In genomic region chr13:66477816-66478215, GRCh38 we compare ENCODE assay signal across 36 cellular contexts.
"Had no signal": no experiment of that assay in that cellular context is flagged by ENCODE, and none has a peak within 500 bp of the region (broad histone marks: within the 10 kb centered on the region; RNA-seq: fewer than 3 reads in every experiment).

No MANE protein-coding gene starts in this region.

- H3K4me2 ChIP-seq: KMS-11, PC-9 had no signal

- H3K4me1 Mint-ChIP-seq: activated CD4-positive, alpha-beta memory T cell treated with anti-CD3 and anti-CD28 coated beads, Interleukin-2, amount 10 ng/mL, durations not matched to agents 7 days and 5 days; activated CD8-positive, alpha-beta memory T cell treated with anti-CD3 and anti-CD28 coated beads, Interleukin-2, amount 10 ng/mL, durations not matched to agents 7 days and 5 days; activated naive CD4-positive, alpha-beta T cell treated with anti-CD3 and anti-CD28 coated beads, Interleukin-2, amount 50 U/mL, for 24 hours; activated naive CD8-positive, alpha-beta T cell treated with anti-CD3 and anti-CD28 coated beads, Interleukin-2, amount 10 ng/mL, durations not matched to agents 7 days and 5 days; central memory CD8-positive, alpha-beta T cell had no signal

- H3K4me3 ChIP-seq: ascending aorta, cardiac muscle cell, PC-9 had no signal

- H3K27ac ChIP-seq: ascending aorta, cardiac muscle cell, KMS-11, PC-9, RWPE1, WERI-Rb-1 had no signal

- H3K36me3 Mint-ChIP-seq: activated CD8-positive, alpha-beta memory T cell treated with anti-CD3 and anti-CD28 coated beads, Interleukin-2, amount 10 ng/mL, durations not matched to agents 7 days and 5 days; activated naive CD4-positive, alpha-beta T cell treated with anti-CD3 and anti-CD28 coated beads, Interleukin-2, amount 50 U/mL, for 24 hours; activated naive CD8-positive, alpha-beta T cell treated with anti-CD3 and anti-CD28 coated beads, Interleukin-2, amount 10 ng/mL, durations not matched to agents 7 days and 5 days had no signal

- ATAC-seq: activated CD8-positive, alpha-beta memory T cell treated with anti-CD3 and anti-CD28 coated beads, Interleukin-2, amount 10 ng/mL, durations not matched to agents 7 days and 5 days; Right ventricle myocardium inferior; SK-N-SH treated with all-trans-retinoic acid at 6 μM for 48 hours had no signal

- H3K9me3 Mint-ChIP-seq: activated CD4-positive, alpha-beta memory T cell treated with anti-CD3 and anti-CD28 coated beads, Interleukin-2, amount 10 ng/mL, durations not matched to agents 7 days and 5 days; activated naive CD8-positive, alpha-beta T cell treated with anti-CD3 and anti-CD28 coated beads, Interleukin-2, amount 10 ng/mL, durations not matched to agents 7 days and 5 days had no signal

- H3K27ac Mint-ChIP-seq: activated CD4-positive, alpha-beta memory T cell treated with anti-CD3 and anti-CD28 coated beads, Interleukin-2, amount 10 ng/mL, durations not matched to agents 7 days and 5 days; activated CD8-positive, alpha-beta memory T cell treated with anti-CD3 and anti-CD28 coated beads, Interleukin-2, amount 10 ng/mL, durations not matched to agents 7 days and 5 days; activated naive CD4-positive, alpha-beta T cell treated with anti-CD3 and anti-CD28 coated beads, Interleukin-2, amount 50 U/mL, for 24 hours; activated naive CD8-positive, alpha-beta T cell treated with anti-CD3 and anti-CD28 coated beads, Interleukin-2, amount 10 ng/mL, durations not matched to agents 7 days and 5 days had no signal

- H3K27me3 Mint-ChIP-seq: activated CD4-positive, alpha-beta memory T cell treated with anti-CD3 and anti-CD28 coated beads, Interleukin-2, amount 10 ng/mL, durations not matched to agents 7 days and 5 days; activated CD8-positive, alpha-beta memory T cell treated with anti-CD3 and anti-CD28 coated beads, Interleukin-2, amount 10 ng/mL, durations not matched to agents 7 days and 5 days; activated naive CD4-positive, alpha-beta T cell treated with anti-CD3 and anti-CD28 coated beads, Interleukin-2, amount 50 U/mL, for 24 hours; activated naive CD8-positive, alpha-beta T cell treated with anti-CD3 and anti-CD28 coated beads, Interleukin-2, amount 10 ng/mL, durations not matched to agents 7 days and 5 days; central memory CD8-positive, alpha-beta T cell had no signal

- H3K4me1 ChIP-seq: ascending aorta had no signal

- H3K36me3 ChIP-seq: ascending aorta, cardiac muscle cell, WERI-Rb-1 had no signal

- H3K4me3 Mint-ChIP-seq: activated CD4-positive, alpha-beta memory T cell treated with anti-CD3 and anti-CD28 coated beads, Interleukin-2, amount 10 ng/mL, durations not matched to agents 7 days and 5 days; activated CD8-positive, alpha-beta memory T cell treated with anti-CD3 and anti-CD28 coated beads, Interleukin-2, amount 10 ng/mL, durations not matched to agents 7 days and 5 days; activated naive CD4-positive, alpha-beta T cell treated with anti-CD3 and anti-CD28 coated beads, Interleukin-2, amount 50 U/mL, for 24 hours; activated naive CD8-positive, alpha-beta T cell treated with anti-CD3 and anti-CD28 coated beads, Interleukin-2, amount 10 ng/mL, durations not matched to agents 7 days and 5 days; central memory CD8-positive, alpha-beta T cell had no signal

- H3K9me3 ChIP-seq: ascending aorta had no signal

- DNase-seq: activated CD4-positive, alpha-beta memory T cell treated with anti-CD3 and anti-CD28 coated beads, Interleukin-2, amount 10 ng/mL, durations not matched to agents 7 days and 5 days; activated CD4-positive, alpha-beta T cell treated with anti-CD3 and anti-CD28 coated beads for 1 hour; activated CD4-positive, alpha-beta T cell treated with anti-CD3 and anti-CD28 coated beads for 48 hours; activated CD4-positive, CD25-positive, alpha-beta regulatory T cell; activated CD8-positive, alpha-beta memory T cell treated with anti-CD3 and anti-CD28 coated beads for 24 hours; activated CD8-positive, alpha-beta memory T cell treated with anti-CD3 and anti-CD28 coated beads, Interleukin-2, amount 10 ng/mL, durations not matched to agents 7 days and 5 days; activated CD8-positive, alpha-beta memory T cell treated with anti-CD3 and anti-CD28 coated beads, Interleukin-2, amount 50 U/mL, for 48 hours; activated effector memory CD4-positive, alpha-beta T cell treated with anti-CD3 and anti-CD28 coated beads, Interleukin-2, amount 50 U/mL, for 16 hours; activated naive CD4-positive, alpha-beta T cell; activated naive CD8-positive, alpha-beta T cell treated with anti-CD3 and anti-CD28 coated beads, Interleukin-2, amount 10 ng/mL, durations not matched to agents 7 days and 5 days; activated T-cell treated with anti-CD3 and anti-CD28 coated beads, Interleukin-2, amount 50 U/mL, for 48 hours; amygdala; MM.1S; NCI-H1048; NCI-H1105 treated with DMSO at 0.1 percent for 48 hours; NCI-H1436; NCI-H1694; NCI-H1930; NCI-H345; NCI-H524 treated with DMSO at 0.1 percent for 48 hours; NCI-H748 treated with DMSO at 0.1 percent for 48 hours; NK-92 treated with Interleukin-12 subunit alpha and Interleukin-12 subunit beta, amount 100 ng/mL, for 24 hours; PC-9; SIG-M5; SW 1271; T-helper 1 cell; T1000; WERI-Rb-1 had no signal

- H3K27me3 ChIP-seq: ascending aorta, cardiac muscle cell had no signal

- H2AFZ ChIP-seq: PC-9 had no signal
